ENCODE assay signal across 8 cellular contexts in the genomic region with DNA sequence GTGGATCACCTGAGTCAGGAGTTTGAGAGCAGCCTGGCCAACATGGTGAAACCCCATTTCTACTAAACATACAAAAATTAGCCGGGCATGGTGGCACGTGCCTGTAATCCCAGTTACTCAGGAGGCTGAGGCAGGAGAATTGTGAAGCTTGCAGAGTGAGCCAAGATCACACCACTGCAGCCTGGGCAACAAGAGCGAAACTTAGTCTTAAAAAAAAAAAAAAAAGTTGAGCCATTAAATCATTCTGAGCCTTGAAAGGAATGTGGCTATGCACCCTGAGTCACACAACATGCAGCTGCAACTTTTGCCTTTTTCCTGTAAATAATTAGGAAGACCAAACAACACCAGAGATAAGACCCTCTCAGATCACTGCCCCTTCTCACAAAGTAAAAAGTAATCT. TPM values are rescaled to one million over a fixed set of nuclear protein-coding genes. Genes with fewer than 3 reads are reported as not detected.
A peak's percentile ranks its signal among the peaks of the same experiment; 100 is the strongest.
DNase-seq lines count a peak whose midpoint lies in the region; FAIRE-seq and TF ChIP-seq lines count a peak whose summit lies in the region.
"Not testable (repeated sequence)": the region's sequence is repeated elsewhere in the genome, so short reads cannot be mapped to it uniquely, and the experiment has no call there.

No MANE protein-coding gene starts in this region.

- not testable (repeated sequence) for H3K27ac ChIP-seq in SK-N-SH (ENCODE audit: low read depth in 2 of 2, low read length in 1 of 2)
- H3K27ac ChIP-seq in smooth muscle cell (ENCODE audit: low read depth) = peak overlapping the region; percentile 45

- DNase-seq in AG08396 (ENCODE audit: low spot score) = peak; percentile 32
- DNase-seq in GM04503 (ENCODE audit: low read depth) = peak; percentile 49
- peak; percentile 22 for DNase-seq in HTR-8/SVneo (ENCODE audit: insufficient read length, low spot score)
- DNase-seq in SK-N-SH; smooth muscle cell (lab: John Stamatoyannopoulos, UW; ENCODE audit: unreplicated experiment): not testable (repeated sequence)
- peak; percentile 47 for DNase-seq in bronchial epithelial cell (ENCODE audit: low read depth)
- DNase-seq in fibroblast of peridontal ligament (ENCODE audit: extremely low read depth) = peak; percentile 45
- peak; percentile 43 for DNase-seq in kidney glomerular epithelial cell (lab: John Stamatoyannopoulos, UW)

- FAIRE-seq in HTR-8/SVneo (lab: Jason Lieb, UNC); bronchial epithelial cell (lab: Jason Lieb, UNC): not testable (repeated sequence)

- H3K4me2 ChIP-seq in SK-N-SH = not testable (repeated sequence)
- peak overlapping the region; percentile 31 for H3K4me2 ChIP-seq in smooth muscle cell

- H3K36me3 ChIP-seq in SK-N-SH (replicated peaks in 1 of 2; ENCODE audit: control insufficient read depth in 1 of 2, insufficient read depth in 2 of 2, low read length in 1 of 2) = peaks cover 0 to 14% of the 10 kb centered on the region in 2 experiments
- H3K36me3 ChIP-seq in bronchial epithelial cell (ENCODE audit: control insufficient read depth, insufficient read depth, low read length); smooth muscle cell (ENCODE audit: low read depth): not testable (repeated sequence)

- not testable (repeated sequence) for H3K4me1 ChIP-seq in SK-N-SH (ENCODE audit: control insufficient read depth in 1 of 2, insufficient read depth in 2 of 2, low read depth in 1 of 2, low read length in 1 of 2)
- peaks cover 11% of the 10 kb centered on the region for H3K4me1 ChIP-seq in smooth muscle cell (ENCODE audit: low read depth)

- not testable (repeated sequence) for H3K9me3 ChIP-seq in SK-N-SH; smooth muscle cell (replicated peaks; ENCODE audit: low read depth)

- not testable (repeated sequence) for H3K79me2 ChIP-seq in SK-N-SH (ENCODE audit: insufficient read depth)
- peaks cover 26% of the 10 kb centered on the region for H3K79me2 ChIP-seq in smooth muscle cell (ENCODE audit: low read depth)

- H4K20me1 ChIP-seq in SK-N-SH (ENCODE audit: insufficient read depth); smooth muscle cell (ENCODE audit: low read depth): not testable (repeated sequence)

- not testable (repeated sequence) for H3K4me3 ChIP-seq in SK-N-SH (ENCODE audit: low read depth in 2 of 2, low read length in 1 of 2); bronchial epithelial cell (ENCODE audit: low read depth, low read length); smooth muscle cell

- 85% methylated on average over 3 of the region's 3 CpGs for WGBS in SK-N-SH (ENCODE audit: low lambda C conversion rate)
- 4% methylated on average over 3 of the region's 3 CpGs for WGBS in smooth muscle cell (ENCODE audit: low lambda C conversion rate)

- TF ChIP-seq RAD21 in SK-N-SH (IDR thresholded peaks at IDR 0.05; ENCODE audit: low read length) = not testable (repeated sequence)

- not testable (repeated sequence) for H3K9me2 ChIP-seq in SK-N-SH

- not testable (repeated sequence) for H3F3A ChIP-seq in SK-N-SH (replicated peaks; ENCODE audit: insufficient read depth); smooth muscle cell (ENCODE audit: low read depth)

- CTCF ChIA-PET in SK-N-SH (lab: Yijun Ruan, JAX) = not testable (repeated sequence)

- not testable (repeated sequence) for TF ChIP-seq EP300 in SK-N-SH (IDR thresholded peaks at IDR 0.05; ENCODE audit: borderline replicate concordance in 1 of 2, low read depth in 1 of 2, low read length in 1 of 2)

- not testable (repeated sequence) for H3K9ac ChIP-seq in SK-N-SH; smooth muscle cell (ENCODE audit: low read depth)

- H3K27me3 ChIP-seq in SK-N-SH (ENCODE audit: insufficient read depth); bronchial epithelial cell (ENCODE audit: control insufficient read depth, insufficient read depth, low read length); smooth muscle cell (ENCODE audit: low read depth): not testable (repeated sequence)

- not testable (repeated sequence) for TF ChIP-seq CTCF in SK-N-SH (IDR thresholded peaks at IDR 0.05); bronchial epithelial cell (IDR thresholded peaks at IDR 0.05; ENCODE audit: insufficient read depth, low read length, severe bottlenecking); smooth muscle cell (IDR thresholded peaks at IDR 0.05; ENCODE audit: borderline replicate concordance, insufficient read depth, poor library complexity, severe bottlenecking)

- H2AFZ ChIP-seq in SK-N-SH (ENCODE audit: low read depth); smooth muscle cell (ENCODE audit: low read depth): not testable (repeated sequence)

- POLR2A ChIA-PET in SK-N-SH (lab: Yijun Ruan, JAX) = not testable (repeated sequence)

TF ChIP-seq in SK-N-SH, 30 proteins besides CTCF, POLR2A, EP300 and RAD21:
- TF ChIP-seq, protein P1, sequence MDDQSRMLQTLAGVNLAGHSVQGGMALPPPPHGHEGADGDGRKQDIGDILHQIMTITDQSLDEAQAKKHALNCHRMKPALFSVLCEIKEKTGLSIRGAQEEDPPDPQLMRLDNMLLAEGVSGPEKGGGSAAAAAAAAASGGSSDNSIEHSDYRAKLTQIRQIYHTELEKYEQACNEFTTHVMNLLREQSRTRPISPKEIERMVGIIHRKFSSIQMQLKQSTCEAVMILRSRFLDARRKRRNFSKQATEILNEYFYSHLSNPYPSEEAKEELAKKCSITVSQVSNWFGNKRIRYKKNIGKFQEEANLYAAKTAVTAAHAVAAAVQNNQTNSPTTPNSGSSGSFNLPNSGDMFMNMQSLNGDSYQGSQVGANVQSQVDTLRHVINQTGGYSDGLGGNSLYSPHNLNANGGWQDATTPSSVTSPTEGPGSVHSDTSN (IDR thresholded peaks at IDR 0.05) = peak; percentile 48; the same call in 1 of the 2 replicates
TF ChIP-seq in SK-N-SH: peak in this region for 1; not testable (repeated sequence) for 29.

RNA-seq across cellular contexts. Expression of a gene that starts 11.2 kb away (rescaled TPM):
- polyA plus RNA-seq in SK-N-SH (2012; rRNA removed) (5.9 and 8.3 TPM in 2 replicates), smooth muscle cell (6.4 and 11.3 TPM in 2 replicates)
- polyA plus RNA-seq in SK-N-SH (2012; cell fraction: cytosol; rRNA removed) = 7.9 and 9.8 TPM in 2 replicates
- polyA plus RNA-seq in SK-N-SH (2012; cell fraction: nucleus; rRNA removed) = 3.0 and 7.5 TPM in 2 replicates
- total RNA-seq in bronchial epithelial cell (16.0 and 18.7 TPM in 2 replicates), smooth muscle cell (11.2 and 17.5 TPM in 2 replicates)
